1 cellular context compared by ENCODE assay signal in genomic region chr20:45419188-45420091, GRCh38.
TF ChIP-seq lines count a peak whose summit lies in the region.

No MANE protein-coding gene starts in this region.

TF ChIP-seq in A549, 52 proteins besides CTCF, POLR2A, EP300 and RAD21 (continued from another document):
- no peak for TF ChIP-seq NFE2L2 (conservative IDR thresholded peaks at IDR 0.05; ENCODE audit: low read length)
- no peak for TF ChIP-seq PHF8 (IDR thresholded peaks at IDR 0.05; ENCODE audit: borderline replicate concordance, low read depth)
- TF ChIP-seq USF2 (IDR thresholded peaks at IDR 0.05) = peak; percentile 32; the same call in 1 of the 2 replicates
- peak; percentile 53 for TF ChIP-seq JUNB (IDR thresholded peaks at IDR 0.05)
- TF ChIP-seq BCL3 (IDR thresholded peaks at IDR 0.05) = no peak
- no peak for TF ChIP-seq EHMT2 (IDR thresholded peaks at IDR 0.05; ENCODE audit: low read depth)
- no peak for TF ChIP-seq ATOH8 (CRISPR knock-in tag; IDR thresholded peaks at IDR 0.05; ENCODE audit: low read depth)
- no peak for TF ChIP-seq TP53 (CRISPR knock-in tag; IDR thresholded peaks at IDR 0.05)
- no peak for TF ChIP-seq KDM1A (IDR thresholded peaks at IDR 0.05; ENCODE audit: low read depth)
- no peak for TF ChIP-seq CBX2 (IDR thresholded peaks at IDR 0.05; ENCODE audit: borderline replicate concordance, low read depth)
- TF ChIP-seq E2F6 (IDR thresholded peaks at IDR 0.05; ENCODE audit: borderline replicate concordance, low read depth) = no peak
- TF ChIP-seq POLR2AphosphoS2 (conservative IDR thresholded peaks at IDR 0.05; ENCODE audit: low read length) = no peak
- TF ChIP-seq KDM5A (IDR thresholded peaks at IDR 0.05) = no peak
- TF ChIP-seq RFX5 (IDR thresholded peaks at IDR 0.05) = no peak
- no peak for TF ChIP-seq HMGXB4 (CRISPR knock-in tag; IDR thresholded peaks at IDR 0.05; ENCODE audit: borderline replicate concordance)
- no peak for TF ChIP-seq RCOR1 (IDR thresholded peaks at IDR 0.05; ENCODE audit: low read depth, low read length)
- TF ChIP-seq ELK1 (IDR thresholded peaks at IDR 0.05; ENCODE audit: low read depth, low read length) = no peak
- peak; percentile 18; the same call in 1 of the 2 replicates for TF ChIP-seq PBX3 (IDR thresholded peaks at IDR 0.05)
- TF ChIP-seq RARB (CRISPR knock-in tag; IDR thresholded peaks at IDR 0.05) = no peak
- TF ChIP-seq NPAS2 (CRISPR knock-in tag; IDR thresholded peaks at IDR 0.05; ENCODE audit: borderline replicate concordance) = no peak
- no peak for TF ChIP-seq HES2 (IDR thresholded peaks at IDR 0.05)
- TF ChIP-seq TFCP2L1 (CRISPR knock-in tag; IDR thresholded peaks at IDR 0.05) = no peak
- no peak for TF ChIP-seq FOSB (CRISPR knock-in tag; IDR thresholded peaks at IDR 0.05)
- TF ChIP-seq HOXB13 (CRISPR knock-in tag; IDR thresholded peaks at IDR 0.05; ENCODE audit: low read depth) = no peak
TF ChIP-seq in A549: peak in this region for 9.
